8 cellular contexts compared by ENCODE assay signal in genomic region chr19:11964496-11964857, GRCh38. TPM values are rescaled to one million over a fixed set of nuclear protein-coding genes. Genes with fewer than 3 reads are reported as not detected.
DNase-seq lines count a peak whose midpoint lies in the region; ATAC-seq, FAIRE-seq and TF ChIP-seq lines count a peak whose summit lies in the region.

No MANE protein-coding gene starts in this region.

- H2AFZ ChIP-seq in endothelial cell of umbilical vein (ENCODE audit: low read depth, low read length), result peak overlapping the region; percentile 89

- no peaks in the 10 kb centered on the region for H3K9me1 ChIP-seq in endothelial cell of umbilical vein (replicated peaks; ENCODE audit: control insufficient read depth, extremely low read depth, insufficient read depth, low read length)

- H3K27ac Mint-ChIP-seq in natural killer cell treated with Interleukin-12 subunit alpha and Interleukin-12 subunit beta and Interleukin-15 and Interleukin-18, amount 100 ng/mL, for 72 hours, result peak overlapping the region; percentile 82 to 87

- POLR2A ChIA-PET in endothelial cell of umbilical vein (lab: Charles Lee), result no interaction called here

- BruUV-seq in endothelial cell of umbilical vein (replicated peaks; lab: Mats Ljungman, UMichigan), result no TSS peak

- ATAC-seq in natural killer cell treated with Interleukin-12 subunit alpha and Interleukin-12 subunit beta and Interleukin-15 and Interleukin-18, amount 100 ng/mL, for 72 hours, result peak in 1 of 2 donors; percentile 66
- ATAC-seq in HG03139 (IDR thresholded peaks at IDR 0.05; ENCODE audit: unreplicated experiment), result no peak

- H3K79me2 ChIP-seq in endothelial cell of umbilical vein (ENCODE audit: control insufficient read depth, insufficient read depth, low read length), result no peaks in the 10 kb centered on the region

- peak overlapping the region; percentile 72 for H3K4me2 ChIP-seq in endothelial cell of umbilical vein (ENCODE audit: insufficient read depth, low read length)

- H3K4me1 Mint-ChIP-seq in natural killer cell treated with Interleukin-12 subunit alpha and Interleukin-12 subunit beta and Interleukin-15 and Interleukin-18, amount 100 ng/mL, for 72 hours (ENCODE audit: low read depth in 2 of 2), result peaks cover 21% of the 10 kb centered on the region in 2 donors

- H3K4me1 ChIP-seq in endothelial cell of umbilical vein (ENCODE audit: control insufficient read depth, extremely low read depth, insufficient read depth, low read length), result no peaks in the 10 kb centered on the region

- no peak overlapping the region for H3K27ac ChIP-seq in endothelial cell of umbilical vein (ENCODE audit: insufficient read depth, low read depth, low read length)

- dilution Hi-C loops in endothelial cell of umbilical vein (cut with MboI; ENCODE audit: extremely low pct_ligation_motif_present, low sequenced_read_pairs), result no loop called here

- H3K36me3 ChIP-seq in endothelial cell of umbilical vein (ENCODE audit: control insufficient read depth in 2 of 2, extremely low read depth in 1 of 2, insufficient read depth in 2 of 2, low read length in 2 of 2), result no peaks in the 10 kb centered on the region

- TF ChIP-seq CTCF in GM12864 (IDR thresholded peaks at IDR 0.05; ENCODE audit: low read depth, low read length, missing control alignments), result no peak
- no peak for TF ChIP-seq CTCF in NB4 (IDR thresholded peaks at IDR 0.05; ENCODE audit: low read depth, low read length)
- TF ChIP-seq CTCF in endothelial cell of umbilical vein (IDR thresholded peaks at IDR 0.05; ENCODE audit: extremely low read depth in 1 of 2, insufficient read depth in 1 of 2, low read depth in 1 of 2, low read length in 2 of 2), result no peak

- H3K27me3 Mint-ChIP-seq in natural killer cell treated with Interleukin-12 subunit alpha and Interleukin-12 subunit beta and Interleukin-15 and Interleukin-18, amount 100 ng/mL, for 72 hours, result no peaks in the 10 kb centered on the region

- H3K27me3 ChIP-seq in endothelial cell of umbilical vein (ENCODE audit: control insufficient read depth in 2 of 2, insufficient read depth in 2 of 2, low read length in 2 of 2), result no peaks in the 10 kb centered on the region

- H3K9ac ChIP-seq in endothelial cell of umbilical vein (replicated peaks; ENCODE audit: extremely low read depth, insufficient read depth, low read length), result no peak overlapping the region

- peak overlapping the region; percentile 77 for H3K4me3 ChIP-seq in GM12864 (ENCODE audit: low read depth, low read length)
- H3K4me3 ChIP-seq in NB4 (ENCODE audit: low read depth, low read length), result peak overlapping the region; percentile 72
- peak overlapping the region in 1 of 3 experiments; percentile 66 for H3K4me3 ChIP-seq in endothelial cell of umbilical vein (replicated peaks in 1 of 3; ENCODE audit: insufficient read depth in 1 of 3, low read depth in 1 of 3, low read length in 3 of 3)

- intact Hi-C loops in endothelial cell of umbilical vein (cut with micrococcal nuclease), result loop anchor here (1.0 kb wide), 2 partner anchors 23 to 177 kb away; no protein-coding TSS in a partner anchor

- H3K9me3 Mint-ChIP-seq in natural killer cell treated with Interleukin-12 subunit alpha and Interleukin-12 subunit beta and Interleukin-15 and Interleukin-18, amount 100 ng/mL, for 72 hours, result no peaks in the 10 kb centered on the region

- CTCF ChIA-PET in endothelial cell of umbilical vein (lab: Charles Lee), result interaction anchor here (0.6 to 2.6 kb wide), 10 partner anchors 10 to 796 kb away, joined by 3 to 27 read pairs (median 6); partner anchors contain the start of genes ZNF20, ZNF491 and ZNF700

- peak overlapping the region; percentile 88 for H3K4me3 Mint-ChIP-seq in natural killer cell treated with Interleukin-12 subunit alpha and Interleukin-12 subunit beta and Interleukin-15 and Interleukin-18, amount 100 ng/mL, for 72 hours

- FAIRE-seq in endothelial cell of umbilical vein (lab: Jason Lieb, UNC), result no peak
- no peak for FAIRE-seq in GM12892 (lab: Jason Lieb, UNC)

- H4K20me1 ChIP-seq in endothelial cell of umbilical vein (replicated peaks; ENCODE audit: control insufficient read depth, extremely low read depth, insufficient read depth, low read length), result no peaks in the 10 kb centered on the region

- no peak for DNase-seq in GM12864 (ENCODE audit: low read depth)
- DNase-seq in NB4 (ENCODE audit: low read depth), result no peak
- DNase-seq in endothelial cell of umbilical vein (ENCODE audit: low read depth, low spot score), result no peak
- no peak for DNase-seq in natural killer cell treated with Interleukin-12 subunit alpha and Interleukin-12 subunit beta and Interleukin-15 and Interleukin-18, amount 100 ng/mL, for 72 hours (ENCODE audit: low spot score)
- DNase-seq in NCI-H187 treated with DMSO at 0.1 percent for 48 hours (lab: John Stamatoyannopoulos, UW), result no peak
- no peak for DNase-seq in NCI-H2081 (lab: John Stamatoyannopoulos, UW)
- DNase-seq in GM12892 (ENCODE audit: insufficient read length), result no peak

- no peaks in the 10 kb centered on the region for H3K9me3 ChIP-seq in endothelial cell of umbilical vein (replicated peaks; ENCODE audit: control insufficient read depth, insufficient read depth, low read length)

- no peak for TF ChIP-seq POLR2A in NB4 (IDR thresholded peaks at IDR 0.05; ENCODE audit: extremely low read depth, insufficient read length)
- TF ChIP-seq POLR2A in endothelial cell of umbilical vein (IDR thresholded peaks at IDR 0.05; ENCODE audit: low read depth, low read length), result no peak
- TF ChIP-seq POLR2A in GM12892 (IDR thresholded peaks at IDR 0.05; ENCODE audit: low read depth, low read length), result no peak

- peaks cover 6% of the 10 kb centered on the region for H3K36me3 Mint-ChIP-seq in natural killer cell treated with Interleukin-12 subunit alpha and Interleukin-12 subunit beta and Interleukin-15 and Interleukin-18, amount 100 ng/mL, for 72 hours

TF ChIP-seq in endothelial cell of umbilical vein, 7 proteins besides CTCF, POLR2A, EP300 and RAD21:
- no peak for TF ChIP-seq FOS (IDR thresholded peaks at IDR 0.05; ENCODE audit: borderline replicate concordance, insufficient read depth, low read length)
- no peak for TF ChIP-seq POLR2AphosphoS5 (IDR thresholded peaks at IDR 0.05; ENCODE audit: insufficient read depth, low read depth, low read length)
- TF ChIP-seq MAX (IDR thresholded peaks at IDR 0.05; ENCODE audit: insufficient read depth, insufficient read length), result no peak
- TF ChIP-seq GATA2 (IDR thresholded peaks at IDR 0.05; ENCODE audit: insufficient read depth, insufficient read length, low read depth, low read length), result no peak
- no peak for TF ChIP-seq MYC (IDR thresholded peaks at IDR 0.05; ENCODE audit: low read depth, low read length)

RNA-seq across cellular contexts. Expression of gene ZNF763, which starts 0.4 kb away (rescaled TPM):
- 0.48 and 0.77 TPM in 2 replicates for total RNA-seq in endothelial cell of umbilical vein
- polyA plus RNA-seq in endothelial cell of umbilical vein, result 0.17 and 0.22 TPM in 2 replicates
- polyA plus RNA-seq in endothelial cell of umbilical vein (2011; cell fraction: cytosol; rRNA removed), result 0.19 and 0.32 TPM in 2 replicates
- polyA plus RNA-seq in endothelial cell of umbilical vein (2011; cell fraction: nucleus; rRNA removed), result 0.97 and 1.0 TPM in 2 replicates
- 0.72 TPM in 1 of 2 replicates, not detected in the other for polyA plus RNA-seq in endothelial cell of umbilical vein (2012)
- not detected in 2 replicates for polyA minus RNA-seq in endothelial cell of umbilical vein
- not detected for polyA minus RNA-seq in endothelial cell of umbilical vein (2011; cell fraction: cytosol; rRNA and poly(A)+ RNA removed)
- polyA minus RNA-seq in endothelial cell of umbilical vein (2011; cell fraction: nucleus; rRNA and poly(A)+ RNA removed), result 0.58 and 0.72 TPM in 2 replicates
- total RNA-seq in natural killer cell treated with Interleukin-12 subunit alpha and Interleukin-12 subunit beta and Interleukin-15 and Interleukin-18, amount 100 ng/mL, for 72 hours, result 1 to 10 TPM; 2.9 to 4.0 TPM
- polyA plus RNA-seq in GM12892 (2012; ENCODE audit: missing spikeins), result 1.3 TPM

RNA-seq across cellular contexts. Expression of gene ZNF700, which starts 39.6 kb away (rescaled TPM):
- 6.9 and 7.9 TPM in 2 replicates for total RNA-seq in endothelial cell of umbilical vein
- polyA plus RNA-seq in endothelial cell of umbilical vein, result 1.8 and 2.3 TPM in 2 replicates
- 2.9 and 3.3 TPM in 2 replicates for polyA plus RNA-seq in endothelial cell of umbilical vein (2011; cell fraction: cytosol; rRNA removed)
- 24.0 and 26.5 TPM in 2 replicates for polyA plus RNA-seq in endothelial cell of umbilical vein (2011; cell fraction: nucleus; rRNA removed)
- polyA plus RNA-seq in endothelial cell of umbilical vein (2012), result 3.4 and 3.8 TPM in 2 replicates
- polyA minus RNA-seq in endothelial cell of umbilical vein, result 3.2 and 3.9 TPM in 2 replicates
- polyA minus RNA-seq in endothelial cell of umbilical vein (2011; cell fraction: cytosol; rRNA and poly(A)+ RNA removed), result 2.8 TPM
- polyA minus RNA-seq in endothelial cell of umbilical vein (2011; cell fraction: nucleus; rRNA and poly(A)+ RNA removed), result 4.7 and 8.0 TPM in 2 replicates
- 10 to 100 TPM; 21.6 to 35.0 TPM for total RNA-seq in natural killer cell treated with Interleukin-12 subunit alpha and Interleukin-12 subunit beta and Interleukin-15 and Interleukin-18, amount 100 ng/mL, for 72 hours
- polyA plus RNA-seq in GM12892 (2012; ENCODE audit: missing spikeins), result 14.2 TPM
